Comparison of ENCODE assay signal across 10 cellular contexts in genomic region chr11:57597461-57597892, GRCh38. TPM values are rescaled to one million over a fixed set of nuclear protein-coding genes. Genes with fewer than 3 reads are reported as not detected.
DNase-seq lines count a peak whose midpoint lies in the region; ATAC-seq, FAIRE-seq and TF ChIP-seq lines count a peak whose summit lies in the region.
"Had no signal": no experiment of that assay in that cellular context is flagged by ENCODE, and none has a peak within 500 bp of the region (broad histone marks: within the 10 kb centered on the region; RNA-seq: fewer than 3 reads in every experiment).

Gene SERPING1, plus strand, starts transcription at chr11:57597685. Its CDS starts 586 bp downstream, at chr11:57598271.

- no peak for TF ChIP-seq EP300 in H1 (IDR thresholded peaks at IDR 0.05; ENCODE audit: borderline replicate concordance in 1 of 2, low read depth in 2 of 2, low read length in 2 of 2)

- no peaks in the 10 kb centered on the region for H3K79me1 ChIP-seq in H1 (ENCODE audit: low read depth, low read length)

- H2BK15ac ChIP-seq in H1 (ENCODE audit: low read length) = peak within 1 kb of the TSS; percentile 89; the same call in 1 of the 2 replicates

- H3K79me2 ChIP-seq in H1 (ENCODE audit: control insufficient read depth in 1 of 2, insufficient read depth in 2 of 2, low read length in 2 of 2) = no peaks in the 10 kb centered on the region; a peak in 3 of 4 replicates

- intact Hi-C loops in lower leg skin (cut with DNase I; ENCODE audit: low total_unique reads) = no loop called here

- POLR2A ChIA-PET in H1 (lab: Charles Lee; ENCODE audit: partially characterized antibody) = interaction anchor here (0.8 to 51.1 kb wide), 10 partner anchors 11 to 273 kb away, joined by 3 to 1546 read pairs (median 8); partner anchors contain the start of genes CLP1, SLC43A1, TNKS1BP1 and UBE2L6

- TF ChIP-seq CTCF in HL-60 (IDR thresholded peaks at IDR 0.05; ENCODE audit: insufficient read depth, low read length) = no peak
- TF ChIP-seq CTCF in H1 (IDR thresholded peaks at IDR 0.05; ENCODE audit: control extremely low read depth in 1 of 3, insufficient read depth in 1 of 3, low read depth in 1 of 3, low read length in 3 of 3) = no peak
- TF ChIP-seq CTCF in lower leg skin (IDR thresholded peaks at IDR 0.05) = no peak

- H2AFZ ChIP-seq in H1 (ENCODE audit: low read length) = peak within 1 kb of the TSS; percentile 60; the same call in 1 of the 2 replicates

- peak within 1 kb of the TSS; percentile 95 for H3K18ac ChIP-seq in H1 (ENCODE audit: extremely low read depth, low read length)

- H2BK12ac ChIP-seq in H1 (ENCODE audit: low read depth, low read length) = peak within 1 kb of the TSS; percentile 53

- DNase-seq in HL-60 (ENCODE audit: low read depth in 1 of 2, low spot score in 1 of 2) = no peak
- DNase-seq in H1 (ENCODE audit: low read depth in 1 of 2, low spot score in 2 of 2) = no peak
- peak; percentile 74 to 94 for DNase-seq in lower leg skin (ENCODE audit: low spot score in 2 of 2)
- peak; percentile 50 for DNase-seq in stromal cell of bone marrow (ENCODE audit: low read depth)
- DNase-seq in DMS153 (lab: John Stamatoyannopoulos, UW) = no peak
- no peak for DNase-seq in NCI-H1930 (lab: John Stamatoyannopoulos, UW)

- H3K4me3 ChIP-seq in HL-60 (replicated peaks; ENCODE audit: insufficient read depth, low read length) = 0 out of 2 replicates have a peak within 1 kb of the TSS, but pooled peaks have one; percentile 9
- peak within 1 kb of the TSS; percentile 41 to 64 (median 54) for H3K4me3 ChIP-seq in H1 (ENCODE audit: extremely low read depth in 1 of 4, insufficient read depth in 2 of 4, low read depth in 3 of 4, low read length in 4 of 4)
- peak within 1 kb of the TSS; percentile 30 for H3K4me3 ChIP-seq in lower leg skin (ENCODE audit: low read depth, poor library complexity, severe bottlenecking)

- peaks cover 7 to 17% (median 11%) of the 10 kb centered on the region in 4 experiments for H3K4me1 ChIP-seq in H1 (replicated peaks in 1 of 4; ENCODE audit: control insufficient read depth in 3 of 4, insufficient read depth in 4 of 4, low read length in 3 of 4)

- H2AK5ac ChIP-seq in H1 (ENCODE audit: low read depth, low read length) = no peak within 1 kb of the TSS

- no peaks in the 10 kb centered on the region for H4K20me1 ChIP-seq in H1 (replicated peaks in 1 of 2; ENCODE audit: control insufficient read depth in 1 of 2, insufficient read depth in 2 of 2, low read length in 2 of 2)

- peak within 1 kb of the TSS; percentile 76 to 91 for H3K4me2 ChIP-seq in H1 (ENCODE audit: insufficient read depth in 1 of 2, low read depth in 2 of 2, low read length in 2 of 2)

- ATAC-seq in HG03565 (IDR thresholded peaks at IDR 0.05; ENCODE audit: unreplicated experiment) (no peak), GM21447 (IDR thresholded peaks at IDR 0.05; ENCODE audit: unreplicated experiment) (no peak)

- TF ChIP-seq RAD21 in H1 (IDR thresholded peaks at IDR 0.05 in 1 of 2, conservative IDR thresholded peaks at IDR 0.05 in 1 of 2; ENCODE audit: low read depth in 2 of 2, low read length in 2 of 2) = no peak

- H3K36me3 ChIP-seq in H1 (ENCODE audit: control insufficient read depth in 2 of 4, insufficient read depth in 4 of 4, low read length in 3 of 4) = peaks cover 0 to 2% (median 0%) of the 10 kb centered on the region in 4 experiments; a peak in 1 of 8 replicates

- peak within 1 kb of the TSS; percentile 86 for H3K4ac ChIP-seq in H1 (replicated peaks; ENCODE audit: insufficient read length, low read depth, low read length)

- 2% methylated on average over 9 of the region's 10 CpGs; no CpG with 5 or more reads in 1 of the 2 experiments for WGBS in H1 (ENCODE audit: extremely low coverage in 1 of 2, insufficient coverage in 1 of 2, insufficient read length in 1 of 2, insufficient replicate concordance in 2 of 2, low coverage in 1 of 2, low lambda C conversion rate in 2 of 2, missing lambda C conversion rate in 1 of 2), 2 experiments
- 18 to 20% methylated on average over 10 of the region's 10 CpGs for WGBS in lower leg skin, 2 donors

- H3K56ac ChIP-seq in H1 (replicated peaks; ENCODE audit: insufficient read length, low read depth, low read length) = peak within 1 kb of the TSS; percentile 61

- H4K91ac ChIP-seq in H1 (replicated peaks; ENCODE audit: insufficient read length, low read length) = peak within 1 kb of the TSS; percentile 83

- no peaks in the 10 kb centered on the region for H3K9me3 ChIP-seq in H1 (ENCODE audit: insufficient read depth in 2 of 2, low read depth in 1 of 2, low read length in 1 of 2)

- CTCF ChIA-PET in H1 (lab: Charles Lee; ENCODE audit: partially characterized antibody) = interaction anchor here (1.1 to 20.2 kb wide), 8 partner anchors 10 to 139 kb away, joined by 3 to 286 read pairs (median 6); partner anchors contain the start of gene UBE2L6

- H3K27me3 ChIP-seq in HL-60 (ENCODE audit: insufficient read depth, poor library complexity, severe bottlenecking) = no peaks in the 10 kb centered on the region
- H3K27me3 ChIP-seq in H1 (replicated peaks in 1 of 4; ENCODE audit: control insufficient read depth in 3 of 4, extremely low read depth in 1 of 4, insufficient read depth in 3 of 4, low read length in 3 of 4) = no peaks in the 10 kb centered on the region

- peak within 1 kb of the TSS; percentile 82 for H4K5ac ChIP-seq in H1 (ENCODE audit: insufficient read length, low read depth, low read length)

- peak within 1 kb of the TSS; percentile 90; the same call in 1 of the 2 replicates for H2BK5ac ChIP-seq in H1 (ENCODE audit: low read depth, low read length)

- peak within 1 kb of the TSS; percentile 93; the same call in 1 of the 2 replicates for H4K8ac ChIP-seq in H1 (ENCODE audit: extremely low read depth, insufficient read depth, low read length)

- H3K23me2 ChIP-seq in H1 (ENCODE audit: low read depth, low read length) = peaks cover 7% of the 10 kb centered on the region

- peak within 1 kb of the TSS; percentile 68 for H2BK120ac ChIP-seq in H1 (replicated peaks; ENCODE audit: low read depth, low read length)

- FAIRE-seq in H1 (lab: Jason Lieb, UNC) = peak; percentile 62
- FAIRE-seq: endometrium, HTR-8/SVneo had no signal

- TF ChIP-seq POLR2A in H1 (IDR thresholded peaks at IDR 0.05; ENCODE audit: control extremely low read depth in 1 of 2, low read depth in 2 of 2, low read length in 2 of 2) (no peak; a peak in 1 of 3 replicates), lower leg skin (IDR thresholded peaks at IDR 0.05) (no peak)

- H3K23ac ChIP-seq in H1 (ENCODE audit: insufficient read length) = no peak within 1 kb of the TSS

- H3K9ac ChIP-seq in H1 (replicated peaks in 1 of 4; ENCODE audit: extremely low read depth in 1 of 4, low read depth in 3 of 4, low read length in 3 of 4) = peak within 1 kb of the TSS; percentile 44 to 64 (median 49)

- H2BK20ac ChIP-seq in H1 (ENCODE audit: low read length) = peak within 1 kb of the TSS; percentile 88

- H3K27ac ChIP-seq in HL-60 (replicated peaks) = no peak within 1 kb of the TSS
- peak within 1 kb of the TSS; percentile 68; the same call in 1 of the 2 replicates for H3K27ac ChIP-seq in H1 (ENCODE audit: low read depth, low read length)

- H3K14ac ChIP-seq in H1 (ENCODE audit: insufficient read length) = no peak within 1 kb of the TSS

TF ChIP-seq in H1, 55 proteins besides CTCF, POLR2A, EP300 and RAD21:
- no peak for TF ChIP-seq TCF12 (IDR thresholded peaks at IDR 0.05; ENCODE audit: low read depth, low read length)
- 0 out of 2 replicates have a peak, but pooled peaks have one; percentile 13 for TF ChIP-seq TEAD4 (IDR thresholded peaks at IDR 0.05; ENCODE audit: low read depth, low read length)
- no peak for TF ChIP-seq NANOG (IDR thresholded peaks at IDR 0.05; ENCODE audit: insufficient read depth, low read depth, low read length, poor library complexity, severe bottlenecking)
- TF ChIP-seq POLR2AphosphoS5 (IDR thresholded peaks at IDR 0.05; ENCODE audit: low read depth, low read length) = 0 out of 2 replicates have a peak, but pooled peaks have one; percentile 24
- TF ChIP-seq TBP (IDR thresholded peaks at IDR 0.05; ENCODE audit: low read depth, low read length) = 0 out of 2 replicates have a peak, but pooled peaks have one; percentile 12

RNA-seq across cellular contexts. Expression of gene SERPING1, which starts in this region (rescaled TPM):
- total RNA-seq in H1 (2021; fragmentation: NEBNext Ultra II Directional; extraction: Animal tissue kit (Norgen Biotek cat#: 25700)) = 50.9 and 57.3 TPM in 2 replicates
- 54.8 and 78.8 TPM in 2 replicates for polyA plus RNA-seq in H1 (2011; rRNA removed)
- 37.7 TPM for polyA plus RNA-seq in H1 (2011; cell fraction: cytosol; rRNA removed)
- 62.1 TPM for polyA plus RNA-seq in H1 (2011; cell fraction: nucleus; rRNA removed)
- 56.7 to 76.6 TPM (median 65.9 TPM) in 4 replicates for polyA plus RNA-seq in H1 (2012, experiment 1 of 2)
- polyA plus RNA-seq in H1 (2012, experiment 2 of 2) = 69.6 TPM
- 117 TPM for polyA plus RNA-seq in H1 (2013, experiment 1 of 2)
- polyA plus RNA-seq in H1 (2013, experiment 2 of 2) = 123 TPM
- 37.0 and 41.9 TPM in 2 replicates for polyA minus RNA-seq in H1 (2011; rRNA and poly(A)+ RNA removed)
- polyA minus RNA-seq in H1 (2011; cell fraction: cytosol; rRNA and poly(A)+ RNA removed) = 29.6 TPM
- 18.7 TPM for polyA minus RNA-seq in H1 (2011; cell fraction: nucleus; rRNA and poly(A)+ RNA removed)
- 100 to 1,000 TPM in 2 of 4 donors, 10 to 100 TPM in 2; 89.4 to 236 (median 103) TPM for total RNA-seq in lower leg skin

Comparison
In these comparisons a context has a peak if more than half of its experiments do, and no peak if none do; other contexts are left out.
1. DNase-seq: peak in lower leg skin (2 of 2) and stromal cell of bone marrow (single experiment); none in HL-60 (0 of 2), H1 (0 of 2), DMS153 (single experiment) and NCI-H1930 (0 of 2).
2. Peak in every context shown above with its lines, with median percentiles within 50 percentile points of each other: H3K4me3 ChIP-seq.